1 cellular context compared by ENCODE assay signal in the genomic region with DNA sequence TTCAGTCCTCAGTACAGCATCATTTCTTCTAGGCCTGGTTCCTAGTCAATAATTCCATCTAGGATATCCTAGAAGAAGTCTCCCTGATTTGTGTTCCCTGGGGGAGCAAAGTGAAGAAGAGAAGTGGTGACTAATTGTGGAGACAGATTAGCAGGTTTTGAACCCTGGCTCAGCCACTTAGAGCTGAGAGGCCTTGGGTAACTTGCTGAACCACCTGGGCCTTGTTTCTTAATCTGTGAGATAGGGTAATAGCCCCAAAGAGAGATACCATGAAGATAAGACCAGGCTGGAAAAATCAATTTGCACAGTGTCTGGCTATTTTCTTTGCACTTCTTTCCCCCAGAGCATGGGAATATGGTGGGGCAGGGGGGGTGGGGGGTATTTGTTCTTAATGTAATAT.
TF ChIP-seq lines count a peak whose summit lies in the region.

No MANE protein-coding gene starts in this region.

TF ChIP-seq in SK-N-SH treated with all-trans-retinoic acid at 6 μM for 48 hours, 23 proteins besides CTCF, POLR2A, EP300 and RAD21 (continued from another document):
- TF ChIP-seq, protein P1, sequence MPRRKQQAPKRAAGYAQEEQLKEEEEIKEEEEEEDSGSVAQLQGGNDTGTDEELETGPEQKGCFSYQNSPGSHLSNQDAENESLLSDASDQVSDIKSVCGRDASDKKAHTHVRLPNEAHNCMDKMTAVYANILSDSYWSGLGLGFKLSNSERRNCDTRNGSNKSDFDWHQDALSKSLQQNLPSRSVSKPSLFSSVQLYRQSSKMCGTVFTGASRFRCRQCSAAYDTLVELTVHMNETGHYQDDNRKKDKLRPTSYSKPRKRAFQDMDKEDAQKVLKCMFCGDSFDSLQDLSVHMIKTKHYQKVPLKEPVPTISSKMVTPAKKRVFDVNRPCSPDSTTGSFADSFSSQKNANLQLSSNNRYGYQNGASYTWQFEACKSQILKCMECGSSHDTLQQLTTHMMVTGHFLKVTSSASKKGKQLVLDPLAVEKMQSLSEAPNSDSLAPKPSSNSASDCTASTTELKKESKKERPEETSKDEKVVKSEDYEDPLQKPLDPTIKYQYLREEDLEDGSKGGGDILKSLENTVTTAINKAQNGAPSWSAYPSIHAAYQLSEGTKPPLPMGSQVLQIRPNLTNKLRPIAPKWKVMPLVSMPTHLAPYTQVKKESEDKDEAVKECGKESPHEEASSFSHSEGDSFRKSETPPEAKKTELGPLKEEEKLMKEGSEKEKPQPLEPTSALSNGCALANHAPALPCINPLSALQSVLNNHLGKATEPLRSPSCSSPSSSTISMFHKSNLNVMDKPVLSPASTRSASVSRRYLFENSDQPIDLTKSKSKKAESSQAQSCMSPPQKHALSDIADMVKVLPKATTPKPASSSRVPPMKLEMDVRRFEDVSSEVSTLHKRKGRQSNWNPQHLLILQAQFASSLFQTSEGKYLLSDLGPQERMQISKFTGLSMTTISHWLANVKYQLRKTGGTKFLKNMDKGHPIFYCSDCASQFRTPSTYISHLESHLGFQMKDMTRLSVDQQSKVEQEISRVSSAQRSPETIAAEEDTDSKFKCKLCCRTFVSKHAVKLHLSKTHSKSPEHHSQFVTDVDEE (CRISPR knock-in tag; IDR thresholded peaks at IDR 0.05), result no peak
- TF ChIP-seq BACH2 (CRISPR knock-in tag; IDR thresholded peaks at IDR 0.05; ENCODE audit: borderline replicate concordance), result no peak
- TF ChIP-seq ARNTL (CRISPR knock-in tag; IDR thresholded peaks at IDR 0.05; ENCODE audit: borderline replicate concordance, low read depth), result no peak
- no peak for TF ChIP-seq ZC3H10 (CRISPR knock-in tag; IDR thresholded peaks at IDR 0.05)
- no peak for TF ChIP-seq TOX (CRISPR knock-in tag; IDR thresholded peaks at IDR 0.05; ENCODE audit: borderline replicate concordance)
- TF ChIP-seq ZFP3 (CRISPR knock-in tag; IDR thresholded peaks at IDR 0.05), result no peak
- TF ChIP-seq PPARA (CRISPR knock-in tag; IDR thresholded peaks at IDR 0.05; ENCODE audit: borderline replicate concordance), result no peak
TF ChIP-seq in SK-N-SH treated with all-trans-retinoic acid at 6 μM for 48 hours: peak in this region for 0.
